In the genomic region with DNA sequence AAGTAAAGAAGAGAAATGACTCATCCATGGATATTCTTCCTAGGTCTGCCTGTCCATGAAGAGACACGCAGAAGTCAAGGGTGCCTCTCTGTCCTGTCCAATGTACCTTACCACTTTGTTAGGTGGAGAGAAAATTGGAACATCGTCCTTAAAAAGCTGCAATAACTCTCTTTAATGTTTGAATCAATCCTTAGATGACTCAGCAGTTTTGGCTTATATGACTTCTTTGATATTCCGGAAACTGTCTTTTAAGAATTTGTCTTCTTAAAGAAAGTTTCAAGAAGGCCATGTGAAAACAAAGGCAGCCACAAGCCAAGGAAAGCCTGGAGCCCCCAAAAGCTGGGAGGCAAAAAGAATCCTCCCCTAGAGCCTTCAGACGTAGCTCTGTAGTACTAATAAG, we compare ENCODE assay signal across 16 cellular contexts. TPM values are rescaled to one million over a fixed set of nuclear protein-coding genes. Genes with fewer than 3 reads are reported as not detected.
DNase-seq lines count a peak whose midpoint lies in the region; FAIRE-seq and TF ChIP-seq lines count a peak whose summit lies in the region.
"Had no signal": no experiment of that assay in that cellular context is flagged by ENCODE, and none has a peak within 500 bp of the region (broad histone marks: within the 10 kb centered on the region; RNA-seq: fewer than 3 reads in every experiment).

No MANE protein-coding gene starts in this region.

- CTCF ChIA-PET in H1 (lab: Charles Lee; ENCODE audit: partially characterized antibody), result interaction anchor here (0.9 kb wide), 1 partner anchor 294 kb away, joined by 3 read pairs; no protein-coding TSS in a partner anchor

- 0 out of 5 replicates have a peak, but pooled peaks cover 0 to 1% of the 10 kb centered on the region in 2 experiments for H3K9me3 Mint-ChIP-seq in H9

- H3K36me3 ChIP-seq in GM23248 (ENCODE audit: low read depth) (no peaks in the 10 kb centered on the region), SK-N-MC (ENCODE audit: insufficient read depth, low read length) (no peaks in the 10 kb centered on the region), H1 (ENCODE audit: control insufficient read depth in 2 of 4, insufficient read depth in 4 of 4, low read length in 3 of 4) (no peaks in the 10 kb centered on the region)

- H4K20me1 ChIP-seq in GM23248 (ENCODE audit: insufficient read depth) (no peaks in the 10 kb centered on the region), H1 (replicated peaks in 1 of 2; ENCODE audit: control insufficient read depth in 1 of 2, insufficient read depth in 2 of 2, low read length in 2 of 2) (no peaks in the 10 kb centered on the region), H9 (ENCODE audit: control insufficient read depth, insufficient read depth, insufficient read length) (no peaks in the 10 kb centered on the region)

- 58 to 63% methylated on average over 4 of the region's 4 CpGs for WGBS in GM23248 (ENCODE audit: low coverage in 1 of 2, low lambda C conversion rate in 2 of 2, missing lambda C conversion rate in 2 of 2), 2 experiments
- 83% methylated on average over 4 of the region's 4 CpGs; no CpG with 5 or more reads in 1 of the 2 experiments for WGBS in H1 (ENCODE audit: extremely low coverage in 1 of 2, insufficient coverage in 1 of 2, insufficient read length in 1 of 2, insufficient replicate concordance in 2 of 2, low coverage in 1 of 2, low lambda C conversion rate in 2 of 2, missing lambda C conversion rate in 1 of 2), 2 experiments
- no CpG with 5 or more reads among the region's 4 CpGs for WGBS in H9 (ENCODE audit: extremely low coverage, insufficient read length, low lambda C conversion rate)

- peaks cover 20% of the 10 kb centered on the region for H3K4me1 ChIP-seq in GM23248 (ENCODE audit: insufficient read depth)
- no peaks in the 10 kb centered on the region for H3K4me1 ChIP-seq in H1 (replicated peaks in 1 of 4; ENCODE audit: control insufficient read depth in 3 of 4, insufficient read depth in 4 of 4, low read length in 3 of 4)
- no peaks in the 10 kb centered on the region for H3K4me1 ChIP-seq in H9 (ENCODE audit: insufficient read depth, low read length)
- H3K4me1 ChIP-seq: Caco-2 had no signal

- no peaks in the 10 kb centered on the region for H3K79me2 ChIP-seq in GM23248 (ENCODE audit: insufficient read depth)
- H3K79me2 ChIP-seq in H1 (ENCODE audit: control insufficient read depth in 1 of 2, insufficient read depth in 2 of 2, low read length in 2 of 2), result no peaks in the 10 kb centered on the region
- H3K79me2 ChIP-seq in H9 (ENCODE audit: insufficient read depth, low read length), result no peaks in the 10 kb centered on the region

- no peaks in the 10 kb centered on the region for H3K9me2 ChIP-seq in GM23248 (ENCODE audit: insufficient read depth)

- H3K18ac ChIP-seq in H1 (ENCODE audit: extremely low read depth, low read length), result no peak overlapping the region
- no peak overlapping the region for H3K18ac ChIP-seq in H9 (ENCODE audit: insufficient read length, low read depth, low read length)

- TF ChIP-seq CTCF in H1 (IDR thresholded peaks at IDR 0.05; ENCODE audit: control extremely low read depth in 1 of 3, insufficient read depth in 1 of 3, low read depth in 1 of 3, low read length in 3 of 3) (no peak), fibroblast of the aortic adventitia (IDR thresholded peaks at IDR 0.05; ENCODE audit: insufficient read depth, low read length) (no peak), H9 (conservative IDR thresholded peaks at IDR 0.05) (no peak)

- H3K23ac ChIP-seq in H1 (ENCODE audit: insufficient read length), result no peak overlapping the region
- no peak overlapping the region for H3K23ac ChIP-seq in H9 (ENCODE audit: insufficient read length, low read depth, low read length)

- H3K4me3 Mint-ChIP-seq in H9, result no peak overlapping the region
- H3K4me3 Mint-ChIP-seq: CD4-positive, alpha-beta T cell had no signal

- H2BK120ac ChIP-seq in H1 (replicated peaks; ENCODE audit: low read depth, low read length), result no peak overlapping the region
- H2BK120ac ChIP-seq in H9 (ENCODE audit: low read depth, low read length, poor library complexity, severe bottlenecking), result no peak overlapping the region

- H3K56ac ChIP-seq in H1 (replicated peaks; ENCODE audit: insufficient read length, low read depth, low read length) (no peak overlapping the region), H9 (ENCODE audit: insufficient read length, low read depth, low read length) (no peak overlapping the region)

- no peak overlapping the region for H2BK12ac ChIP-seq in H1 (ENCODE audit: low read depth, low read length)
- H2BK12ac ChIP-seq in H9 (ENCODE audit: insufficient read length, low read depth, low read length), result no peak overlapping the region

- H4K5ac ChIP-seq in H1 (ENCODE audit: insufficient read length, low read depth, low read length) (no peak overlapping the region), H9 (ENCODE audit: insufficient read length, low read depth, low read length) (no peak overlapping the region)

- H3K4me2 ChIP-seq in GM23248 (ENCODE audit: unreplicated experiment) (no peak overlapping the region), H1 (ENCODE audit: insufficient read depth in 1 of 2, low read depth in 2 of 2, low read length in 2 of 2) (no peak overlapping the region), H9 (ENCODE audit: insufficient read depth, insufficient read length, low read length) (no peak overlapping the region)

- H3F3A ChIP-seq in GM23248 (ENCODE audit: insufficient read depth), result peaks cover 36% of the 10 kb centered on the region

- H3K27ac ChIP-seq in GM23248 (no peak overlapping the region), SK-N-MC (peak overlapping the region; percentile 10; the same call in 1 of the 2 replicates), H1 (ENCODE audit: low read depth, low read length) (no peak overlapping the region), H9 (ENCODE audit: insufficient read length, low read depth, low read length) (no peak overlapping the region)
- H3K27ac ChIP-seq: C4-2B had no signal

- TF ChIP-seq EP300 in H1 (IDR thresholded peaks at IDR 0.05; ENCODE audit: borderline replicate concordance in 1 of 2, low read depth in 2 of 2, low read length in 2 of 2), result no peak

- no peaks in the 10 kb centered on the region for H3K27me3 ChIP-seq in GM23248 (replicated peaks; ENCODE audit: insufficient read depth)
- no peaks in the 10 kb centered on the region for H3K27me3 ChIP-seq in H1 (replicated peaks in 1 of 4; ENCODE audit: control insufficient read depth in 3 of 4, extremely low read depth in 1 of 4, insufficient read depth in 3 of 4, low read length in 3 of 4)
- H3K27me3 ChIP-seq in H9 (ENCODE audit: insufficient read depth, low read length), result no peaks in the 10 kb centered on the region

- no peak overlapping the region for H3K27ac Mint-ChIP-seq in H9
- H3K27ac Mint-ChIP-seq: CD4-positive, alpha-beta T cell had no signal

- no peaks in the 10 kb centered on the region for H3K23me2 ChIP-seq in H1 (ENCODE audit: low read depth, low read length)
- H3K23me2 ChIP-seq in H9 (ENCODE audit: insufficient read length, low read depth, low read length, poor library complexity, severe bottlenecking), result no peaks in the 10 kb centered on the region

- H2BK15ac ChIP-seq in H1 (ENCODE audit: low read length) (no peak overlapping the region), H9 (ENCODE audit: low read depth, low read length) (no peak overlapping the region)

- no peaks in the 10 kb centered on the region for H3K4me1 Mint-ChIP-seq in H9

- no peak overlapping the region for H3K4me3 ChIP-seq in GM23248
- no peak overlapping the region for H3K4me3 ChIP-seq in SK-N-MC
- H3K4me3 ChIP-seq in H1 (ENCODE audit: extremely low read depth in 1 of 4, insufficient read depth in 2 of 4, low read depth in 3 of 4, low read length in 4 of 4), result no peak overlapping the region
- H3K4me3 ChIP-seq in fibroblast of the aortic adventitia (ENCODE audit: low read depth, low read length), result no peak overlapping the region

- H3K27me3 Mint-ChIP-seq in H9 (ENCODE audit: low read depth), result no peaks in the 10 kb centered on the region
- H3K27me3 Mint-ChIP-seq: CD4-positive, alpha-beta T cell had no signal

- H3K9ac ChIP-seq in GM23248, result no peak overlapping the region
- H3K9ac ChIP-seq in SK-N-MC (ENCODE audit: insufficient read length), result no peak overlapping the region
- H3K9ac ChIP-seq in H1 (replicated peaks in 1 of 4; ENCODE audit: extremely low read depth in 1 of 4, low read depth in 3 of 4, low read length in 3 of 4), result no peak overlapping the region
- no peak overlapping the region for H3K9ac ChIP-seq in H9 (ENCODE audit: extremely low read depth, insufficient read length, low read length)

- H2BK5ac ChIP-seq in H1 (ENCODE audit: low read depth, low read length), result no peak overlapping the region
- no peak overlapping the region for H2BK5ac ChIP-seq in H9 (ENCODE audit: insufficient read length, low read length)

- H3K36me3 Mint-ChIP-seq in H9 (ENCODE audit: insufficient read depth in 1 of 3, low read depth in 3 of 3), result peaks cover 0 to 2% (median 0%) of the 10 kb centered on the region in 3 experiments; a peak in 2 of 7 replicates

- H3K4ac ChIP-seq in H1 (replicated peaks; ENCODE audit: insufficient read length, low read depth, low read length) (no peak overlapping the region), H9 (ENCODE audit: low read depth, low read length) (no peak overlapping the region)

- no peak for FAIRE-seq in H1 (lab: Jason Lieb, UNC)
- no peak for FAIRE-seq in GM12892 (lab: Jason Lieb, UNC)
- FAIRE-seq: A204.1 had no signal

- POLR2A ChIA-PET in H1 (lab: Charles Lee; ENCODE audit: partially characterized antibody), result interaction anchor here (1.0 to 2.4 kb wide), 2 partner anchors 8 to 19 kb away, joined by 3 to 7 read pairs; no protein-coding TSS in a partner anchor

- no peak overlapping the region for H3T11ph ChIP-seq in H9 (ENCODE audit: low read length)

- H3K14ac ChIP-seq in H1 (ENCODE audit: insufficient read length), result no peak overlapping the region
- no peak overlapping the region for H3K14ac ChIP-seq in H9 (ENCODE audit: insufficient read depth, low read length)

- no peaks in the 10 kb centered on the region for H3K79me1 ChIP-seq in H1 (ENCODE audit: low read depth, low read length)
- no peaks in the 10 kb centered on the region for H3K79me1 ChIP-seq in H9 (ENCODE audit: insufficient read depth, low read depth, low read length, poor library complexity, severe bottlenecking)

- no peak for TF ChIP-seq POLR2A in H1 (IDR thresholded peaks at IDR 0.05; ENCODE audit: control extremely low read depth in 1 of 2, low read depth in 2 of 2, low read length in 2 of 2)
- no peak for TF ChIP-seq POLR2A in GM12892 (IDR thresholded peaks at IDR 0.05; ENCODE audit: low read depth, low read length)

- no peak overlapping the region for H4K8ac ChIP-seq in H1 (ENCODE audit: extremely low read depth, insufficient read depth, low read length)
- no peak overlapping the region for H4K8ac ChIP-seq in H9 (replicated peaks; ENCODE audit: insufficient read length, low read depth, low read length)

- no peak overlapping the region for H2AFZ ChIP-seq in GM23248
- H2AFZ ChIP-seq in H1 (ENCODE audit: low read length), result no peak overlapping the region
- H2AFZ ChIP-seq in H9 (ENCODE audit: low read length), result no peak overlapping the region

- no peak overlapping the region for H4K91ac ChIP-seq in H1 (replicated peaks; ENCODE audit: insufficient read length, low read length)
- no peak overlapping the region for H4K91ac ChIP-seq in H9 (ENCODE audit: insufficient read length, low read depth, low read length)

- no peak for TF ChIP-seq RAD21 in H1 (IDR thresholded peaks at IDR 0.05 in 1 of 2, conservative IDR thresholded peaks at IDR 0.05 in 1 of 2; ENCODE audit: low read depth in 2 of 2, low read length in 2 of 2)

- in situ Hi-C loops in GM23248 (cut with MboI), result no loop called here

- DNase-seq in GM23248 (peak; percentile 27), SK-N-MC (ENCODE audit: low read depth, low spot score) (no peak), H1 (ENCODE audit: low read depth in 1 of 2, low spot score in 2 of 2) (no peak), fibroblast of the aortic adventitia (ENCODE audit: low read depth) (peak; percentile 19), GM12892 (ENCODE audit: insufficient read length) (no peak), H9 (no peak), NCI-H2029 (lab: John Stamatoyannopoulos, UW) (no peak)
- DNase-seq: AML-193; Caco-2; CD4-positive, alpha-beta T cell; DMS153; DMS79; GDM1; H7 had no signal

- no peak overlapping the region for H2AK5ac ChIP-seq in H1 (ENCODE audit: low read depth, low read length)
- no peak overlapping the region for H2AK5ac ChIP-seq in H9 (ENCODE audit: insufficient read length, low read length)

- H2BK20ac ChIP-seq in H1 (ENCODE audit: low read length) (no peak overlapping the region), H9 (ENCODE audit: low read depth, low read length, poor library complexity, severe bottlenecking) (no peak overlapping the region)

- H3K9me3 ChIP-seq in GM23248 (ENCODE audit: low read depth), result no peaks in the 10 kb centered on the region
- H3K9me3 ChIP-seq in SK-N-MC (ENCODE audit: low read depth, low read length), result no peaks in the 10 kb centered on the region
- H3K9me3 ChIP-seq in H1 (ENCODE audit: insufficient read depth in 2 of 2, low read depth in 1 of 2, low read length in 1 of 2), result no peaks in the 10 kb centered on the region
- no peaks in the 10 kb centered on the region for H3K9me3 ChIP-seq in H9 (ENCODE audit: control insufficient read depth, low read depth, low read length)
- H3K9me3 ChIP-seq: Caco-2 had no signal

RNA-seq across cellular contexts. Expression of a gene that starts 49.2 kb away (rescaled TPM):
- 115 and 128 TPM in 2 replicates for total RNA-seq in GM23248 (2014; rRNA removed; shearing (Covaris generic))
- polyA plus RNA-seq in GM23248 (2016; fragmentation: Nextera tagmentation; extraction: Ambion mirVana) (120 and 122 TPM in 2 replicates), H1 (2011; rRNA removed) (99.9 and 164 TPM in 2 replicates)
- 164 and 175 TPM in 2 replicates for total RNA-seq in H1 (2021; fragmentation: NEBNext Ultra II Directional; extraction: Animal tissue kit (Norgen Biotek cat#: 25700))
- 159 TPM for polyA plus RNA-seq in H1 (2011; cell fraction: cytosol; rRNA removed)
- polyA plus RNA-seq in H1 (2011; cell fraction: nucleus; rRNA removed), result 76.5 TPM
- 114 to 170 TPM (median 127 TPM) in 4 replicates for polyA plus RNA-seq in H1 (2012, experiment 1 of 2)
- 34.5 TPM for polyA plus RNA-seq in H1 (2012, experiment 2 of 2)
- polyA plus RNA-seq in H1 (2013, experiment 1 of 2), result 151 TPM
- 157 TPM for polyA plus RNA-seq in H1 (2013, experiment 2 of 2)
- polyA minus RNA-seq in H1 (2011; rRNA and poly(A)+ RNA removed), result 139 and 229 TPM in 2 replicates
- polyA minus RNA-seq in H1 (2011; cell fraction: cytosol; rRNA and poly(A)+ RNA removed), result 61.7 TPM
- polyA minus RNA-seq in H1 (2011; cell fraction: nucleus; rRNA and poly(A)+ RNA removed), result 205 TPM
- total RNA-seq in fibroblast of the aortic adventitia (ENCODE audit: low replicate concordance) (164 and 376 TPM in 2 replicates), H9 (2021) (153 and 154 TPM in 2 replicates)
- 127 TPM for polyA plus RNA-seq in GM12892 (2012; ENCODE audit: missing spikeins)

Comparison
In these comparisons a context has a peak if more than half of its experiments do, and no peak if none do; other contexts are left out.
1. DNase-seq: peak in GM23248 (single experiment) and fibroblast of the aortic adventitia (single experiment); none in SK-N-MC (single experiment), H1 (0 of 2), GM12892 (single experiment), H9 (single experiment) and NCI-H2029 (single experiment).